Comparison of ENCODE assay signal across 8 cellular contexts in the genomic region with DNA sequence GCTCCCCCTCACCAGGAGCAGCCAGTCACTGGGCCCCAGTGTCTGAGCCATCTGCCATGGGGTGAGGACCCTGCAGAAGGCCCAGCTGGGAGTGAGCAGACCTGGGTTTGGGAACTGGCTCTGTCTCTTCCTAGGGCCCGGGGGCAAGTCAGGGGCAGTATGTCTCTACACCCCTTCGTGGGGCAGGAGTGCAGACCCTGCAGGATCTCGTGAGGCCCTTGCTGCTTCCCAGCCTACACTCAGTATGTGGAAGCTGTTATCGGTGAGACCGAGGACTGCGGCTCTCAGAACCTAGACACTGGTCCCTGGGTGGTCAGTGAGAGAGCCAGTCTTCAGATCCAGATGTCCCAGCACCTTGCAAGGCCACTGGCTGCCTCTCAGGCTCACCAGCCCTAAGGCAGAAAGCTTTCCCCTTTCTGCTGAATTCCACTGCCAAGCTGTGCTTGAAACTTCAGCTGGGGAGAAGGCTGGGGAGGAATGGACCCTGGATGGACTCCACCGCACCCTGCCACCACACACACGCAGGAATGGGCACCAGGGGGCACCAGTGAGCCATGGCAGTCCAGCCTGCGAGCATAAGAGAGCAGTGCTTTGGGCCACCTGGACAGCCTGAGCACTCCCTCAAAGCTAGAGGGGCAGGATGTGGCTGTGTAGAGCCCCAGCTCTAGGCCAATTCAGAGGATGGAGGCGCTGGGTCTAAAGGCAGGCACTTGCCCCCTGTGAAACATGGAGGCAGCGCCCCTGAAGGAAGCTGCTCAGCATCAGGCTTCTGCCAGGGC. TPM values are rescaled to one million over a fixed set of nuclear protein-coding genes. Genes with fewer than 3 reads are reported as not detected.
DNase-seq lines count a peak whose midpoint lies in the region; ATAC-seq and TF ChIP-seq lines count a peak whose summit lies in the region.

No MANE protein-coding gene starts in this region.

- H3K4me1 ChIP-seq in Peyer's patch (peaks cover 0 to 4% (median 0%) of the 10 kb centered on the region in 4 donors), suprapubic skin (peaks cover 26% of the 10 kb centered on the region)

- no peak overlapping the region for H3K4me3 ChIP-seq in Peyer's patch
- no peak overlapping the region for H3K4me3 ChIP-seq in foreskin fibroblast (ENCODE audit: low read depth in 1 of 2, low read length in 2 of 2)
- no peak overlapping the region for H3K4me3 ChIP-seq in suprapubic skin

- TF ChIP-seq CTCF in Peyer's patch (IDR thresholded peaks at IDR 0.05): peak; percentile 80 to 99 (median 96)
- peak; percentile 99 for TF ChIP-seq CTCF in foreskin fibroblast (IDR thresholded peaks at IDR 0.05; ENCODE audit: low read depth, low read length)
- TF ChIP-seq CTCF in suprapubic skin (IDR thresholded peaks at IDR 0.05): peak; percentile 84 to 93

- DNase-seq in DMS53 (lab: John Stamatoyannopoulos, UW) (peak; percentile 91), Peyer's patch (peak; percentile 93 to 97 (median 95)), foreskin fibroblast (peak; percentile 69 to 92), non-pigmented ciliary epithelial cell (ENCODE audit: low read depth) (peak; percentile 30), suprapubic skin (ENCODE audit: low spot score in 2 of 2) (peak; percentile 93)
- peak; percentile 63 to 70 for DNase-seq in activated T-helper 1 cell treated with anti-CD3 and anti-CD28 coated beads, Interleukin-2, amount 50 U/mL, for 16 hours (ENCODE audit: low read depth in 1 of 2, low spot score in 1 of 2)

- peak; percentile 96 for ATAC-seq in GM21367 (IDR thresholded peaks at IDR 0.05; ENCODE audit: unreplicated experiment)
- peak; percentile 53 for ATAC-seq in HG03575 (IDR thresholded peaks at IDR 0.05; ENCODE audit: extremely low read depth, insufficient number of reproducible peaks, low FRiP score, unreplicated experiment)

- TF ChIP-seq POLR2A in Peyer's patch (IDR thresholded peaks at IDR 0.05) (no peak), suprapubic skin (IDR thresholded peaks at IDR 0.05) (no peak)

- 51% methylated on average over 9 of the region's 11 CpGs for WGBS in suprapubic skin

- H3K9me3 ChIP-seq in Peyer's patch: no peaks in the 10 kb centered on the region
- no peaks in the 10 kb centered on the region for H3K9me3 ChIP-seq in suprapubic skin

- H3K27me3 ChIP-seq in Peyer's patch (no peaks in the 10 kb centered on the region), suprapubic skin (no peaks in the 10 kb centered on the region)

- H3K36me3 ChIP-seq in Peyer's patch (no peaks in the 10 kb centered on the region), suprapubic skin (no peaks in the 10 kb centered on the region)

- no peak overlapping the region for H3K27ac ChIP-seq in Peyer's patch
- H3K27ac ChIP-seq in suprapubic skin: no peak overlapping the region

- TF ChIP-seq EP300 in suprapubic skin (IDR thresholded peaks at IDR 0.05): no peak

RNA-seq across cellular contexts. Expression of a gene that starts 21.4 kb away (rescaled TPM):
- total RNA-seq in Peyer's patch (under 1 TPM in 1 of 4 donors, not detected in 3; 0.53 TPM), suprapubic skin (not detected)

RNA-seq across cellular contexts. Expression of a gene that starts 27.1 kb away (rescaled TPM):
- total RNA-seq in Peyer's patch (10 to 100 TPM; 62.7 to 99.6 (median 68.2) TPM), suprapubic skin (10 to 100 TPM in 2 of 4 donors, 1 to 10 TPM in 2; 4.4 to 23.3 (median 12.9) TPM)

RNA-seq across cellular contexts. Expression of a gene that starts 46.1 kb away (rescaled TPM):
- total RNA-seq in Peyer's patch: 10 to 100 TPM in 3 of 4 donors, 1 to 10 TPM in 1; 3.9 to 96.0 (median 49.8) TPM
- 100 to 1,000 TPM in 1 of 4 donors, 10 to 100 TPM in 3; 27.5 to 101 (median 38.2) TPM for total RNA-seq in suprapubic skin

Comparison
In these comparisons a context has a peak if more than half of its experiments do, and no peak if none do; other contexts are left out.
1. DNase-seq: peak in every context shown above with its lines; median percentile 95 in Peyer's patch; 93 in suprapubic skin; 91 in DMS53; 80 in foreskin fibroblast; 66 in activated T-helper 1 cell treated with anti-CD3 and anti-CD28 coated beads, Interleukin-2, amount 50 U/mL, for 16 hours; 30 in non-pigmented ciliary epithelial cell.